In genomic region chr5:57179262-57179960, GRCh38 we compare ENCODE assay signal across 9 cellular contexts. TPM values are rescaled to one million over a fixed set of nuclear protein-coding genes. Genes with fewer than 3 reads are reported as not detected.
A peak's percentile ranks its signal among the peaks of the same experiment; 100 is the strongest.
DNase-seq lines count a peak whose midpoint lies in the region; ATAC-seq, FAIRE-seq and TF ChIP-seq lines count a peak whose summit lies in the region.
"Had no signal": no experiment of that assay in that cellular context is flagged by ENCODE, and none has a peak within 500 bp of the region (broad histone marks: within the 10 kb centered on the region; RNA-seq: fewer than 3 reads in every experiment).

No MANE protein-coding gene starts in this region.

- H3K4me2 ChIP-seq in K562 (ENCODE audit: insufficient read depth, low read length), result peak overlapping the region; percentile 71

- in situ Hi-C loops in K562 (cut with MboI), result no loop called here

- CTCF ChIA-PET in activated CD4-positive, alpha-beta T cell treated with anti-CD3 and anti-CD28 coated beads for 36 hours (lab: Charles Lee), result interaction anchor here (0.7 to 1.0 kb wide), 5 partner anchors 10 to 56 kb away, joined by 3 to 5 read pairs (median 3); no protein-coding TSS in a partner anchor
- CTCF ChIA-PET in K562 (lab: Yijun Ruan, JAX; ENCODE audit: low intra/inter-chr PET ratio), result no interaction called here

- H3K36me3 ChIP-seq in K562 (ENCODE audit: control insufficient read depth, insufficient read depth, low read length) (peaks cover 62% of the 10 kb centered on the region), right lobe of liver (peaks cover 0 to 8% (median 0%) of the 10 kb centered on the region in 4 donors), tibial artery (peaks cover 5 to 7% (median 6%) of the 10 kb centered on the region in 3 donors)

- H3K27ac ChIP-seq in K562 (ENCODE audit: extremely low read depth, low read depth, low read length) (no peak overlapping the region), right lobe of liver (peak overlapping the region in 1 of 3 donors; percentile 20), tibial artery (peak overlapping the region; percentile 52 to 95)

- peaks cover 100% of the 10 kb centered on the region for H3K79me2 ChIP-seq in K562 (ENCODE audit: control insufficient read depth, insufficient read depth, low read length)

- no peak for DNase-seq in activated CD4-positive, alpha-beta T cell treated with anti-CD3 and anti-CD28 coated beads for 36 hours
- no peak for DNase-seq in activated CD4-positive, alpha-beta T cell treated with anti-CD3 and anti-CD28 coated beads for 48 hours
- DNase-seq in K562 (ENCODE audit: extremely low read depth in 1 of 4, low spot score in 3 of 4), result peak in 1 of 4 experiments; percentile 38
- no peak for DNase-seq in right lobe of liver
- no peak for DNase-seq in tibial artery
- no peak for DNase-seq in activated gamma-delta T cell (lab: John Stamatoyannopoulos, UW)
- DNase-seq in NCI-H226, result no peak
- no peak for DNase-seq in NCI-H187 (lab: John Stamatoyannopoulos, UW)

- no peaks in the 10 kb centered on the region for H3K9me1 ChIP-seq in K562 (ENCODE audit: control insufficient read depth, insufficient read depth, low read length)

- POLR2A ChIA-PET in activated CD4-positive, alpha-beta T cell treated with anti-CD3 and anti-CD28 coated beads for 36 hours (lab: Charles Lee), result no interaction called here
- POLR2A ChIA-PET in K562 (lab: Yijun Ruan, JAX), result no interaction called here

- H3K27ac Mint-ChIP-seq in activated CD4-positive, alpha-beta T cell treated with anti-CD3 and anti-CD28 coated beads for 36 hours, result peak overlapping the region; percentile 42

- H3K36me3 Mint-ChIP-seq in activated CD4-positive, alpha-beta T cell treated with anti-CD3 and anti-CD28 coated beads for 36 hours (ENCODE audit: low read depth), result peaks cover 73% of the 10 kb centered on the region

- BruUV-seq in K562 (replicated peaks; lab: Mats Ljungman, UMichigan), result no TSS peak

- no peak for TF ChIP-seq RAD21 in K562 (CRISPR knock-in tag; conservative IDR thresholded peaks at IDR 0.05 in 1 of 2, IDR thresholded peaks at IDR 0.05 in 1 of 2)

- peaks cover 59% of the 10 kb centered on the region for H3K4me1 Mint-ChIP-seq in activated CD4-positive, alpha-beta T cell treated with anti-CD3 and anti-CD28 coated beads for 36 hours

- FAIRE-seq in K562 (lab: Jason Lieb, UNC), result no peak

- 13% methylated on average over 11 of the region's 11 CpGs for WGBS in K562 (ENCODE audit: insufficient coverage, low coverage, missing lambda C conversion rate)
- 30% methylated on average over 11 of the region's 11 CpGs for WGBS in right lobe of liver (ENCODE audit: insufficient coverage, low coverage, low lambda C conversion rate, missing lambda C conversion rate)

- TF ChIP-seq POLR2A in K562 (conservative IDR thresholded peaks at IDR 0.05), result no peak
- no peak for TF ChIP-seq POLR2A in right lobe of liver (IDR thresholded peaks at IDR 0.05)

- TF ChIP-seq CTCF in K562 (IDR thresholded peaks at IDR 0.05 in 2 of 3, conservative IDR thresholded peaks at IDR 0.05 in 1 of 3; ENCODE audit: insufficient read depth in 2 of 3, low read depth in 1 of 3, low read length in 3 of 3) (no peak), right lobe of liver (IDR thresholded peaks at IDR 0.05) (no peak), tibial artery (IDR thresholded peaks at IDR 0.05) (no peak)

- H3K4me3 ChIP-seq in K562 (peak overlapping the region; percentile 82), right lobe of liver (peak overlapping the region in 2 of 3 donors; percentile 19 to 21), tibial artery (peak overlapping the region; percentile 73 to 89)

- H3K9me3 ChIP-seq in K562 (replicated peaks; ENCODE audit: control insufficient read depth, insufficient read depth, low read depth, low read length) (no peaks in the 10 kb centered on the region; the same call in 1 of the 2 replicates), right lobe of liver (no peaks in the 10 kb centered on the region), tibial artery (no peaks in the 10 kb centered on the region)

- intact Hi-C loops in activated CD4-positive, alpha-beta T cell treated with anti-CD3 and anti-CD28 coated beads for 36 hours (cut with DNase I, micrococcal nuclease), result loop anchor here (5.0 to 10.0 kb wide), 2 partner anchors 1185 to 1948 kb away; partner anchors contain the start of gene IL6ST (in 1 of the 2)
- intact Hi-C loops in K562 (cut with micrococcal nuclease) (no loop called here), right lobe of liver (cut with DNase I) (no loop called here), tibial artery (cut with DNase I; ENCODE audit: low total_unique reads) (no loop called here)

- no peak overlapping the region for H2AFZ ChIP-seq in K562 (ENCODE audit: low read depth, low read length)

- H4K20me1 ChIP-seq in K562 (replicated peaks; ENCODE audit: control insufficient read depth, insufficient read depth, low read length), result peaks cover 47% of the 10 kb centered on the region

- H3K9me3 Mint-ChIP-seq in activated CD4-positive, alpha-beta T cell treated with anti-CD3 and anti-CD28 coated beads for 36 hours (ENCODE audit: low read depth), result no peaks in the 10 kb centered on the region

- no peak for TF ChIP-seq EP300 in K562 (IDR thresholded peaks at IDR 0.05; ENCODE audit: low read length)

- peaks cover 14 to 15% of the 10 kb centered on the region in 2 experiments for H3K4me1 ChIP-seq in K562 (replicated peaks in 1 of 2; ENCODE audit: control insufficient read depth in 2 of 2, insufficient read depth in 2 of 2, low read length in 2 of 2)
- peaks cover 0 to 62% (median 12%) of the 10 kb centered on the region in 4 donors for H3K4me1 ChIP-seq in right lobe of liver
- peaks cover 0 to 86% (median 49%) of the 10 kb centered on the region in 4 donors for H3K4me1 ChIP-seq in tibial artery

- H3K27me3 ChIP-seq in K562 (ENCODE audit: control insufficient read depth in 2 of 2, insufficient read depth in 2 of 2, low read length in 2 of 2) (no peaks in the 10 kb centered on the region), right lobe of liver (no peaks in the 10 kb centered on the region), tibial artery (no peaks in the 10 kb centered on the region)

- H3K4me3 Mint-ChIP-seq in activated CD4-positive, alpha-beta T cell treated with anti-CD3 and anti-CD28 coated beads for 36 hours, result peak overlapping the region; percentile 83

- peak overlapping the region; percentile 32 to 81; a peak in 3 of 4 replicates for H3K9ac ChIP-seq in K562 (ENCODE audit: insufficient read depth in 1 of 2, low read depth in 2 of 2, low read length in 2 of 2)

- no peaks in the 10 kb centered on the region for H3K27me3 Mint-ChIP-seq in activated CD4-positive, alpha-beta T cell treated with anti-CD3 and anti-CD28 coated beads for 36 hours

- no peak for ATAC-seq in activated CD4-positive, alpha-beta T cell treated with anti-CD3 and anti-CD28 coated beads for 36 hours
- peak; percentile 21 for ATAC-seq in K562
- ATAC-seq in right lobe of liver, result no peak
- ATAC-seq: esophagus mucosa had no signal

TF ChIP-seq in K562, 482 proteins besides CTCF, POLR2A, EP300 and RAD21 (continues in another document):
- peak; percentile 43; the same call in 1 of the 2 replicates for TF ChIP-seq RFX1 (IDR thresholded peaks at IDR 0.05)
- TF ChIP-seq MLLT1 (IDR thresholded peaks at IDR 0.05), result 0 out of 4 replicates have a peak, but pooled peaks of 1 of the 2 experiments have one; percentile 10

RNA-seq across cellular contexts. Expression of gene GPBP1, which starts 5.6 kb away (rescaled TPM):
- 100 to 1,000 TPM in 1 of 2 experiments, 10 to 100 TPM in 1; 91.8 to 116 TPM for total RNA-seq in activated CD4-positive, alpha-beta T cell treated with anti-CD3 and anti-CD28 coated beads for 36 hours
- total RNA-seq in K562 (2011; cell fraction: chromatin; rRNA removed; ENCODE audit: low replicate concordance), result 38.9 and 193 TPM in 2 replicates
- 20.5 and 30.5 TPM in 2 replicates for total RNA-seq in K562 (2011; cell fraction: nucleolus; rRNA removed)
- total RNA-seq in K562 (2011; cell fraction: nucleoplasm; rRNA removed), result 55.7 and 82.8 TPM in 2 replicates
- total RNA-seq in K562 (2014; rRNA removed) (61.7 and 66.2 TPM in 2 replicates), K562 (2014; rRNA removed; fragmentation: Illumina TruSeq; extraction: Trizol) (109 and 122 TPM in 2 replicates), K562 (2015; rRNA removed; fragmentation: Illumina TruSeq; extraction: Trizol) (89.1 and 97.0 TPM in 2 replicates), K562 (2021) (67.8 and 68.4 TPM in 2 replicates), right lobe of liver (10 to 100 TPM; 19.5 to 28.2 (median 24.9) TPM)
- polyA plus RNA-seq in K562 (2011; rRNA removed) (67.3 and 85.2 TPM in 2 replicates), K562 (2014; fragmentation: Illumina TruSeq; extraction: Trizol) (70.2 and 85.7 TPM in 2 replicates), K562 (2014; fragmentation: Nextera tagmentation; extraction: Ambion mirVana) (10 to 100 TPM; 31.0 to 40.7 TPM), K562 (2014; rRNA removed) (55.2 and 64.0 TPM in 2 replicates)
- polyA plus RNA-seq in K562 (2011; cell fraction: cytosol; rRNA removed), result 6.1 and 19.2 TPM in 2 replicates
- 22.7 and 36.5 TPM in 2 replicates for polyA plus RNA-seq in K562 (2011; cell fraction: nucleus; rRNA removed)
- 51.9 and 53.1 TPM in 2 replicates for polyA plus RNA-seq in K562 (2012)
- polyA minus RNA-seq in K562 (2011; rRNA and poly(A)+ RNA removed), result 94.7 and 107 TPM in 2 replicates
- polyA minus RNA-seq in K562 (2011; cell fraction: cytosol; rRNA and poly(A)+ RNA removed), result 21.1 and 29.6 TPM in 2 replicates
- 26.1 and 57.8 TPM in 2 replicates for polyA minus RNA-seq in K562 (2011; cell fraction: nucleus; rRNA and poly(A)+ RNA removed)

Comparison
In these comparisons a context has a peak if more than half of its experiments do, and no peak if none do; other contexts are left out.
1. H3K4me3 ChIP-seq: peak in every context shown above with its lines; median percentile 82 in K562; 81 in tibial artery; 20 in right lobe of liver.
2. intact Hi-C loops: an anchor here in activated CD4-positive, alpha-beta T cell treated with anti-CD3 and anti-CD28 coated beads for 36 hours (5.0 to 10.0 kb wide); none called in K562, right lobe of liver and tibial artery.